Comparison of ENCODE assay signal across 8 cellular contexts in genomic region chr17:19992803-19993713, GRCh38. TPM values are rescaled to one million over a fixed set of nuclear protein-coding genes. Genes with fewer than 3 reads are reported as not detected.
DNase-seq lines count a peak whose midpoint lies in the region; FAIRE-seq and TF ChIP-seq lines count a peak whose summit lies in the region.

No MANE protein-coding gene starts in this region.

- TF ChIP-seq POLR2A in tibial nerve (IDR thresholded peaks at IDR 0.05): no peak

- no peak overlapping the region for H3K27ac Mint-ChIP-seq in osteocyte (ENCODE audit: unreplicated experiment)

- DNase-seq in EL (peak; percentile 84), HEK293T (ENCODE audit: extremely low spot score) (peak; percentile 74), NCI-H1092 (lab: John Stamatoyannopoulos, UW) (peak; percentile 73), SK-N-DZ (ENCODE audit: low spot score) (peak; percentile 90), frontal cortex (ENCODE audit: low spot score in 2 of 2) (peak in 1 of 2 donors; percentile 67), osteocyte (ENCODE audit: extremely low spot score, unreplicated experiment) (peak; percentile 93), tibial nerve (ENCODE audit: low spot score in 2 of 2) (peak; percentile 83 to 89)
- DNase-seq in activated naive CD4-positive, alpha-beta T cell (lab: John Stamatoyannopoulos, UW): peak; percentile 42 to 67 (median 52)

- H3K4me3 Mint-ChIP-seq in osteocyte (ENCODE audit: unreplicated experiment): no peak overlapping the region

- CTCF ChIA-PET in HEK293T (lab: Yijun Ruan, JAX): interaction anchor here (0.6 to 1.9 kb wide), 15 partner anchors 16 to 920 kb away, joined by 3 to 18 read pairs (median 4); partner anchors contain the start of gene SPECC1

- H3K36me3 Mint-ChIP-seq in osteocyte (ENCODE audit: unreplicated experiment): no peaks in the 10 kb centered on the region

- H3K4me1 Mint-ChIP-seq in osteocyte (ENCODE audit: unreplicated experiment): peaks cover 1% of the 10 kb centered on the region

- H3K9me3 ChIP-seq in tibial nerve: no peaks in the 10 kb centered on the region

- H3K4me1 ChIP-seq in tibial nerve: peaks cover 0 to 7% (median 2%) of the 10 kb centered on the region in 4 donors

- FAIRE-seq in frontal cortex (lab: Jason Lieb, UNC): peak; percentile 94

- no peak overlapping the region for H3K27ac ChIP-seq in tibial nerve

- H3K27me3 ChIP-seq in tibial nerve: no peaks in the 10 kb centered on the region

- peaks cover 36% of the 10 kb centered on the region for H3K27me3 Mint-ChIP-seq in osteocyte (ENCODE audit: unreplicated experiment)

- TF ChIP-seq CTCF in osteocyte (IDR thresholded peaks at IDR 0.05): peak; percentile 79
- peak; percentile 49 to 87 (median 68) for TF ChIP-seq CTCF in tibial nerve (IDR thresholded peaks at IDR 0.05)

- POLR2A ChIA-PET in HEK293T (lab: Yijun Ruan, JAX): interaction anchor here (1.2 to 2.9 kb wide), 5 partner anchors 15 to 127 kb away, joined by 3 to 17 read pairs (median 8); partner anchors contain the start of genes AKAP10 and SPECC1

- WGBS in tibial nerve, 2 donors: 38 to 42% methylated on average over 13 to 17 of the region's 24 CpGs

- H3K36me3 ChIP-seq in tibial nerve: no peaks in the 10 kb centered on the region

- no peak overlapping the region for H3K4me3 ChIP-seq in tibial nerve

- no peaks in the 10 kb centered on the region for H3K9me3 Mint-ChIP-seq in osteocyte (ENCODE audit: unreplicated experiment)

- TF ChIP-seq EP300 in tibial nerve (IDR thresholded peaks at IDR 0.05): peak; percentile 32 to 33

TF ChIP-seq in HEK293T, 16 proteins besides CTCF, POLR2A, EP300 and RAD21:
- TF ChIP-seq ZNF384 (IDR thresholded peaks at IDR 0.05) (peak; percentile 81), FOXM1 (IDR thresholded peaks at IDR 0.05; ENCODE audit: borderline replicate concordance) (no peak), CTBP1 (IDR thresholded peaks at IDR 0.05; ENCODE audit: borderline replicate concordance) (peak; percentile 42; the same call in 1 of the 2 replicates), SP1 (IDR thresholded peaks at IDR 0.05) (no peak)
TF ChIP-seq in HEK293T: peak in this region for 2.

RNA-seq across cellular contexts. Expression of gene AKAP10, which starts 15.4 kb away (rescaled TPM):
- polyA plus RNA-seq in SK-N-DZ (2014; cell fraction: cytosol; rRNA removed): 11.3 and 16.6 TPM in 2 replicates
- polyA plus RNA-seq in SK-N-DZ (2014; cell fraction: nucleus; rRNA removed): 17.8 and 19.1 TPM in 2 replicates
- total RNA-seq in frontal cortex (39.1 TPM), osteocyte (30.2 and 34.4 TPM in 2 replicates), tibial nerve (10 to 100 TPM; 23.4 to 39.8 (median 30.1) TPM)

RNA-seq across cellular contexts. Expression of gene SPECC1, which starts 16.1 kb away (rescaled TPM):
- polyA plus RNA-seq in SK-N-DZ (2014; cell fraction: cytosol; rRNA removed): 13.0 and 15.9 TPM in 2 replicates
- 14.6 and 16.0 TPM in 2 replicates for polyA plus RNA-seq in SK-N-DZ (2014; cell fraction: nucleus; rRNA removed)
- 55.4 TPM for total RNA-seq in frontal cortex
- total RNA-seq in osteocyte: 12.1 and 12.6 TPM in 2 replicates
- 100 to 1,000 TPM in 2 of 4 donors, 10 to 100 TPM in 2; 63.2 to 139 (median 98.1) TPM for total RNA-seq in tibial nerve
